1 cellular context compared by ENCODE assay signal in the genomic region with DNA sequence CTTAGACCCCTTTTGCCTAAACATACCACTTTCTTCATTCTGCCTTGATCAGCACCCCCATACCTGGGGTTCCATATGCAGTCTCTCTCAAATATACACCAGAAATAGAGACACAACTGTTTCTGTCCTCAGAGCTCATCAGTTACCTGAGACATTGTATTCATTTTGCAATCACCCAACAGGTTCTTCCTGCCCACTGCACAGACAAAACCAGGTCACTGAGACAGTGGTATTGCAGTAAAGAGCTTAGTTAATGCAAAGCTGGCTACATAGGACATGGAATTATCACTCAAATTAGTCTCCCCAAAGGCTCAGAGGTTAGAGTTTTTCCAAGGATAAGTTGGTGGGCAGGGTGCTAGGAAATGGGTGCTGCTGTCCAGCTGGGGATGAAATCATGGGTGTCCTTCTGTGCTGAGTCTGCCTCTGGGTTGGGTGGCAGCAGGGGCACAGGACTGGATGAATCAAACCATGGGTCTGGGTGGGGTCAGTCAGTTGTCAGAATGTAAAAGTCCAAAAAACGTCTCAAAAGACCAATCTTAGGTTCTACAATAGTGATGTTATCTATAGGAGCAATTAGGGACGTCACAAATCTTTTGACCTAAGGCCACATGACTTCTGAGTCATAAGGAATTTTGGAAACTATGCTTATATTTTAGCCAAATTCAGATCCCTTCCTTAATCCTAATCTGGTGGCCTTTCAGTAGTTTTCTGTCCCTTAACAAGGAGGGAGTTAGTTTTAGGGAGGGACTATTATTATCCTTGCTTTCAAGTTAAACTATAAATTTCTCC.
TF ChIP-seq lines count a peak whose summit lies in the region.

No MANE protein-coding gene starts in this region.

TF ChIP-seq in WTC11, 78 proteins besides CTCF, POLR2A, EP300 and RAD21:
- no peak for TF ChIP-seq ZNF232 (CRISPR knock-in tag; IDR thresholded peaks at IDR 0.05)
- TF ChIP-seq, protein P1, sequence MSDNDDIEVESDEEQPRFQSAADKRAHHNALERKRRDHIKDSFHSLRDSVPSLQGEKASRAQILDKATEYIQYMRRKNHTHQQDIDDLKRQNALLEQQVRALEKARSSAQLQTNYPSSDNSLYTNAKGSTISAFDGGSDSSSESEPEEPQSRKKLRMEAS (CRISPR knock-in tag; IDR thresholded peaks at IDR 0.05) = no peak
- TF ChIP-seq NFATC4 (CRISPR knock-in tag; IDR thresholded peaks at IDR 0.05) = no peak
- TF ChIP-seq JAZF1 (CRISPR knock-in tag; IDR thresholded peaks at IDR 0.05) = no peak
- TF ChIP-seq ZNF396 (CRISPR knock-in tag; IDR thresholded peaks at IDR 0.05; ENCODE audit: borderline replicate concordance) = no peak
